In the genomic region with DNA sequence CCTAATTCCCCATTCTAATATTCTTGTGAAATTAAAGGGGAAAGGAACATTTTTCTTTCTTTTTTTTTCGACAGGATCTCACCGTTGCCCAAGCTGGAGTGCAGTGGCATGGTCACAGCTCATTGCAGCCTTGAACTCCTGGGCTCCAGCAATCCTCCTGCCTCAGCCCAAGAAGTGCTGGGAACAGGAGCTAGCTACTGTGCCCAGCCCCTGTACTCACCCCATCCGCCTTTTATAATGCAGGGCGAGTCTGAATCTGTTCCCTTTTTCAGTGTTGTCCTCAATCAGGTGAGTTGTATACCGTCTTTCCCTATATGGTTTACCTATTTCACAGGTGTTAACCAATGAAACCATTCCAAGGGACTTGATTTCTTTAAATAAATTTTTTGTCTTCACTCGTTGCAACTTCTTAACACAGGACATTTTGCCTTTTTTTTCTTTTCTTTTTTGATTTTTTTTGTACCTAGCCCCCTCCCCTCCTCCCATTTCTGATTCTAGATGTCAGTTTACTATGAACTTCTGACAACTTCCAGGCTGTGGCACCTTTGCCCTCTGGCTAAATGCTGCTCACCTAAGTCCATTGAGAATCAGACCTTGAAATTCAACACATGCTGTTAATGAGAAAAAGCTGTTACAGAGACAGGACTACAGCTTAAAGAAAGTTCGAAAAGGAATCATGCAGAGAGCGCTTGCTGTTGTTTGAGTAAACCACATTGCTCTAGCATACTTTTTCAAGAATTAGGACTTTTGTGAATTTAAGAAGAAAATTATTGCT, we compare ENCODE assay signal across 28 cellular contexts.
"Had no signal": no experiment of that assay in that cellular context is flagged by ENCODE, and none has a peak within 500 bp of the region (broad histone marks: within the 10 kb centered on the region; RNA-seq: fewer than 3 reads in every experiment).

No MANE protein-coding gene starts in this region.

- H3K4me1 Mint-ChIP-seq: central memory CD8-positive, alpha-beta T cell; naive thymus-derived CD4-positive, alpha-beta T cell; stimulated activated effector memory CD8-positive, alpha-beta T cell treated with anti-CD3 and anti-CD28 coated beads, Interleukin-12 subunit alpha, Interleukin-12 subunit beta, amount 100 ng/mL, for 72 hours had no signal

- H3K4me1 ChIP-seq: foreskin keratinocyte, gastroesophageal sphincter, heart left ventricle, left lung, parathyroid adenoma, right lobe of liver, testis, upper lobe of right lung, uterus had no signal

- H3K9me3 ChIP-seq: gastroesophageal sphincter, right lobe of liver, testis, tibial artery, upper lobe of right lung, uterus had no signal

- H3K4me3 Mint-ChIP-seq: central memory CD8-positive, alpha-beta T cell; naive thymus-derived CD4-positive, alpha-beta T cell; nephron; stimulated activated effector memory CD8-positive, alpha-beta T cell treated with anti-CD3 and anti-CD28 coated beads, Interleukin-12 subunit alpha, Interleukin-12 subunit beta, amount 100 ng/mL, for 72 hours had no signal

- H3K9ac ChIP-seq: parathyroid adenoma had no signal

- H3K4me3 ChIP-seq: cardiac muscle cell, gastroesophageal sphincter, heart left ventricle, left lung, right lobe of liver, testis, tibial artery, upper lobe of right lung, uterus had no signal

- H3K9me3 Mint-ChIP-seq: central memory CD8-positive, alpha-beta T cell; nephron; stimulated activated effector memory CD8-positive, alpha-beta T cell treated with anti-CD3 and anti-CD28 coated beads, Interleukin-12 subunit alpha, Interleukin-12 subunit beta, amount 100 ng/mL, for 72 hours had no signal

- H3K27ac Mint-ChIP-seq: naive thymus-derived CD4-positive, alpha-beta T cell; progenitor cell of endocrine pancreas; stimulated activated effector memory CD8-positive, alpha-beta T cell treated with anti-CD3 and anti-CD28 coated beads, Interleukin-12 subunit alpha, Interleukin-12 subunit beta, amount 100 ng/mL, for 72 hours had no signal

- H3K36me3 Mint-ChIP-seq: naive thymus-derived CD4-positive, alpha-beta T cell; stimulated activated effector memory CD8-positive, alpha-beta T cell treated with anti-CD3 and anti-CD28 coated beads, Interleukin-12 subunit alpha, Interleukin-12 subunit beta, amount 100 ng/mL, for 72 hours had no signal

- H3K27me3 ChIP-seq: cardiac muscle cell, foreskin keratinocyte, gastroesophageal sphincter, heart left ventricle, left lung, right lobe of liver, testis, tibial artery, upper lobe of right lung, uterus had no signal

- FAIRE-seq: kidney, small intestine had no signal

- H3K79me2 ChIP-seq: parathyroid adenoma had no signal

- DNase-seq: cortex of kidney; effector CD4-positive, alpha-beta T cell; foreskin keratinocyte; heart left ventricle; hippocampal formation; kidney; left lung; mesenchymal stem cell; midbrain; naive thymus-derived CD4-positive, alpha-beta T cell; right lobe of liver; small intestine; stimulated activated CD4-positive, alpha-beta T cell treated with anti-CD3 and anti-CD28 coated beads, Interleukin-12 subunit alpha, Interleukin-12 subunit beta, amount 100 ng/mL, for 4 hours; stimulated activated CD4-positive, alpha-beta T cell treated with anti-CD3 and anti-CD28 coated beads, Interleukin-1b, Interleukin-23, amount 100 ng/mL, for 48 hours; stimulated activated CD4-positive, alpha-beta T cell treated with anti-CD3 and anti-CD28 coated beads, Interleukin-4, amount 100 ng/mL, for 24 hours; stimulated activated naive CD8-positive, alpha-beta T cell treated with anti-CD3 and anti-CD28 coated beads, Interleukin-15, Interleukin-2, amounts not matched to agents 100 U/mL and 50 U/mL, for 24 hours; substantia nigra; testis; tibial artery; upper lobe of right lung; uterus had no signal

- ATAC-seq: foreskin keratinocyte; gastroesophageal sphincter; heart left ventricle; left lung; naive thymus-derived CD4-positive, alpha-beta T cell; right lobe of liver; stimulated activated effector memory CD8-positive, alpha-beta T cell treated with anti-CD3 and anti-CD28 coated beads, Interleukin-12 subunit alpha, Interleukin-12 subunit beta, amount 100 ng/mL, for 72 hours; stimulated activated naive CD8-positive, alpha-beta T cell treated with anti-CD3 and anti-CD28 coated beads, Interleukin-15, Interleukin-2, amounts not matched to agents 100 U/mL and 50 U/mL, for 24 hours; upper lobe of right lung had no signal

- H2AFZ ChIP-seq: parathyroid adenoma had no signal

- H3K27ac ChIP-seq: cardiac muscle cell, foreskin keratinocyte, gastroesophageal sphincter, heart left ventricle, left lung, parathyroid adenoma, right lobe of liver, testis, tibial artery, upper lobe of right lung, uterus had no signal

- H3K36me3 ChIP-seq: cardiac muscle cell, gastroesophageal sphincter, heart left ventricle, left lung, right lobe of liver, tibial artery, upper lobe of right lung, uterus had no signal
